ENCODE assay signal across 20 cellular contexts in the genomic region with DNA sequence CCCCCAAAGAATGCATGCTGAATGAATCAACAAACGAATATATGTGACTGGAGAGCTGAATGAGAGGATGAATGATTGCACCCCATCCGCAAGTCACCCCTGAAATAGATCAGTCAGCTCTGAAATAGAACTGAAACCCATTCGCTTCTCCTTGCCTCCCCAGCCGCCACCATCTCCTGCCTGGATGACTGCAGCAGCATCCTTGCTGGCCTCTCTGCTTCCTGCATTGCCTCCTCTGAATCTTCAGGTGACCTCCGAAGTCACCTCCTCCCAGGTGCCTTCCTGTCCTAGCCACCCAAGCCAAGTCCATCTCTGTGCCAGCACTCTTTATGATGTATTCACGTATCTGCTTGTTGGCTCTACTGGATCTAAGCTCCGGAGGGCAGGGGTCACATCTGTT.
"Had no signal": no experiment of that assay in that cellular context is flagged by ENCODE, and none has a peak within 500 bp of the region (broad histone marks: within the 10 kb centered on the region; RNA-seq: fewer than 3 reads in every experiment).

No MANE protein-coding gene starts in this region.

- H3K9me3 ChIP-seq: colonic mucosa, heart left ventricle, pancreas, psoas muscle, testis had no signal

- H3K4me3 Mint-ChIP-seq: naive thymus-derived CD4-positive, alpha-beta T cell; neural crest cell; stimulated activated naive B cell treated with anti-CD40 and anti-IgM and Interleukin-4, amounts not matched to agents 10 μg/mL and 1 μg/mL and 100 μg/mL, for 72 hours; stimulated activated naive CD8-positive, alpha-beta T cell treated with anti-CD3 and anti-CD28 coated beads, Interleukin-15, amount 100 ng/mL, for 72 hours had no signal

- H3K4me1 ChIP-seq: colonic mucosa, pancreas, psoas muscle, testis had no signal

- H3K36me3 ChIP-seq: colonic mucosa, heart left ventricle, pancreas had no signal

- ATAC-seq: heart left ventricle; left colon; left ventricle myocardium superior; naive thymus-derived CD4-positive, alpha-beta T cell; psoas muscle; sciatic nerve; stimulated activated naive B cell treated with anti-CD40 and anti-IgM and Interleukin-4, amounts not matched to agents 10 μg/mL and 1 μg/mL and 100 μg/mL, for 72 hours; stimulated activated naive CD8-positive, alpha-beta T cell treated with anti-CD3 and anti-CD28 coated beads, Interleukin-15, amount 100 ng/mL, for 72 hours had no signal

- H3K27me3 ChIP-seq: colonic mucosa, heart left ventricle, pancreas, testis had no signal

- H3K9me3 Mint-ChIP-seq: naive thymus-derived CD4-positive, alpha-beta T cell; neural crest cell; stimulated activated naive B cell treated with anti-CD40 and anti-IgM and Interleukin-4, amounts not matched to agents 10 μg/mL and 1 μg/mL and 100 μg/mL, for 72 hours; stimulated activated naive CD8-positive, alpha-beta T cell treated with anti-CD3 and anti-CD28 coated beads, Interleukin-15, amount 100 ng/mL, for 72 hours had no signal

- H3K4me1 Mint-ChIP-seq: neural crest cell had no signal

- H3K27ac Mint-ChIP-seq: stimulated activated naive B cell treated with anti-CD40 and anti-IgM and Interleukin-4, amounts not matched to agents 10 μg/mL and 1 μg/mL and 100 μg/mL, for 72 hours had no signal

- H3K4me3 ChIP-seq: colonic mucosa, heart left ventricle, lung, pancreas, psoas muscle, testis had no signal

- H3K27ac ChIP-seq: colonic mucosa, heart left ventricle, pancreas, psoas muscle, testis had no signal

- H3K27me3 Mint-ChIP-seq: naive thymus-derived CD4-positive, alpha-beta T cell; stimulated activated naive B cell treated with anti-CD40 and anti-IgM and Interleukin-4, amounts not matched to agents 10 μg/mL and 1 μg/mL and 100 μg/mL, for 72 hours; stimulated activated naive CD8-positive, alpha-beta T cell treated with anti-CD3 and anti-CD28 coated beads, Interleukin-15, amount 100 ng/mL, for 72 hours had no signal

- DNase-seq: colonic mucosa; effector CD4-positive, alpha-beta T cell; foreskin melanocyte; heart left ventricle; left colon; left ventricle myocardium superior; naive thymus-derived CD4-positive, alpha-beta T cell; occipital lobe; pancreas; psoas muscle; retina; stimulated activated CD4-positive, alpha-beta T cell treated with anti-CD3 and anti-CD28 coated beads, Interleukin-2, amount 100 ng/mL, for 24 hours; stimulated activated CD4-positive, alpha-beta T cell treated with anti-CD3 and anti-CD28 coated beads, Interleukin-4, amount 100 ng/mL, for 4 hours; stimulated activated naive B cell treated with anti-CD40 and anti-IgM and Interleukin-4, amounts not matched to agents 10 μg/mL and 1 μg/mL and 100 μg/mL, for 72 hours; stimulated activated naive CD8-positive, alpha-beta T cell treated with anti-CD3 and anti-CD28 coated beads, Interleukin-15, amount 100 ng/mL, for 72 hours; testis; trophoblast cell had no signal
